In the genomic region with DNA sequence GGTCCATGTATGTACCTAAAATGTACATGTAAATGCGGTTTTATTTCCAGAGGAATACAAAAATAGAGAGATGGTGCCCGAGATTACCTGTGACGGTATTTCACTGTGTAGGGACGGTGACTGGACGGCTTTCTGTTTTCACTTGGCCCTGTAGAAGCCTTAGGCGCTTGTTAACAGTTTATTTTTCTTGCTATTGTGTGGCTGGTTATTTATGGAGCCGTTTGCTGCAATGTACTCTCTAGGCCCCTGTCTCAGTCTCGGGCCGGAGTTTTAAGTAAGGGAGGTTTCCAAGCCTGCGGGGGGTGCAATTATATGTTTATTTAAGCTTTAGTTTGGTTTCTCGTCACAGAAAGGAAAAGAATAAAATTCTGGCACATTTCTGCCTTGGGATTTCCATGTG, we compare ENCODE assay signal across 8 cellular contexts.
DNase-seq lines count a peak whose midpoint lies in the region; ATAC-seq and TF ChIP-seq lines count a peak whose summit lies in the region.

No MANE protein-coding gene starts in this region.

- CTCF ChIA-PET in activated naive CD4-positive, alpha-beta T cell treated with anti-CD3 and anti-CD28 coated beads, Interleukin-2, amount 10 ng/mL, durations not matched to agents 7 days and 5 days (lab: Charles Lee): interaction anchor here (0.6 to 1.4 kb wide), 3 partner anchors 13 to 197 kb away, joined by 3 to 4 read pairs (median 4); no protein-coding TSS in a partner anchor

- H3K4me2 ChIP-seq in OCI-LY3 (ENCODE audit: low read length): peak overlapping the region; percentile 79

- no peaks in the 10 kb centered on the region for H3K27me3 Mint-ChIP-seq in activated naive CD4-positive, alpha-beta T cell treated with anti-CD3 and anti-CD28 coated beads, Interleukin-2, amount 10 ng/mL, durations not matched to agents 7 days and 5 days
- no peaks in the 10 kb centered on the region for H3K27me3 Mint-ChIP-seq in nephron (ENCODE audit: low read depth)

- peak overlapping the region; percentile 84 for H3K27ac ChIP-seq in OCI-LY3 (ENCODE audit: low read length)

- H3K4me3 Mint-ChIP-seq in activated naive CD4-positive, alpha-beta T cell treated with anti-CD3 and anti-CD28 coated beads, Interleukin-2, amount 10 ng/mL, durations not matched to agents 7 days and 5 days: peak overlapping the region; percentile 86
- H3K4me3 Mint-ChIP-seq in nephron: peak overlapping the region; percentile 89 to 96 (median 95)

- H3K27me3 ChIP-seq in OCI-LY3 (ENCODE audit: low read depth, low read length): no peaks in the 10 kb centered on the region

- DNase-seq in activated naive CD4-positive, alpha-beta T cell treated with anti-CD3 and anti-CD28 coated beads, Interleukin-2, amount 10 ng/mL, durations not matched to agents 7 days and 5 days: no peak
- no peak for DNase-seq in activated naive CD4-positive, alpha-beta T cell treated with anti-CD3 and anti-CD28 coated beads, Interleukin-2, amount 50 U/mL, for 16 hours
- DNase-seq in epithelial cell of esophagus (ENCODE audit: low read depth) (no peak), GM19238 (ENCODE audit: insufficient read length, low spot score) (no peak), NCI-H1694 (lab: John Stamatoyannopoulos, UW) (no peak)

- peak overlapping the region; percentile 86 for H3K4me3 ChIP-seq in OCI-LY3 (ENCODE audit: low read length)
- H3K4me3 ChIP-seq in epithelial cell of esophagus (ENCODE audit: low read length): peak overlapping the region; percentile 56

- no peaks in the 10 kb centered on the region for H4K20me1 ChIP-seq in OCI-LY3 (ENCODE audit: insufficient read depth, low read length)

- H3K9me3 Mint-ChIP-seq in activated naive CD4-positive, alpha-beta T cell treated with anti-CD3 and anti-CD28 coated beads, Interleukin-2, amount 10 ng/mL, durations not matched to agents 7 days and 5 days: no peaks in the 10 kb centered on the region
- H3K9me3 Mint-ChIP-seq in nephron: no peaks in the 10 kb centered on the region

- H3K4me1 ChIP-seq in OCI-LY3 (ENCODE audit: low read length): peaks cover 14% of the 10 kb centered on the region

- ATAC-seq in HG02642 (IDR thresholded peaks at IDR 0.05; ENCODE audit: poor library complexity, unreplicated experiment): peak; percentile 19

- peak overlapping the region; percentile 81 for H2AFZ ChIP-seq in OCI-LY3 (ENCODE audit: low read depth, low read length)

- peaks cover 40% of the 10 kb centered on the region for H3K4me1 Mint-ChIP-seq in activated naive CD4-positive, alpha-beta T cell treated with anti-CD3 and anti-CD28 coated beads, Interleukin-2, amount 10 ng/mL, durations not matched to agents 7 days and 5 days
- H3K4me1 Mint-ChIP-seq in nephron: peaks cover 19% of the 10 kb centered on the region

- H3K36me3 Mint-ChIP-seq in activated naive CD4-positive, alpha-beta T cell treated with anti-CD3 and anti-CD28 coated beads, Interleukin-2, amount 10 ng/mL, durations not matched to agents 7 days and 5 days: peaks cover 8% of the 10 kb centered on the region
- H3K36me3 Mint-ChIP-seq in nephron (ENCODE audit: low read depth): peaks cover 11% of the 10 kb centered on the region

- no peaks in the 10 kb centered on the region for H3K36me3 ChIP-seq in OCI-LY3 (replicated peaks; ENCODE audit: low read depth, low read length)

- H3K79me2 ChIP-seq in OCI-LY3 (ENCODE audit: low read length): peaks cover 35% of the 10 kb centered on the region

- H3K27ac Mint-ChIP-seq in activated naive CD4-positive, alpha-beta T cell treated with anti-CD3 and anti-CD28 coated beads, Interleukin-2, amount 10 ng/mL, durations not matched to agents 7 days and 5 days: peak overlapping the region; percentile 96
- peak overlapping the region; percentile 97 to 99 (median 99) for H3K27ac Mint-ChIP-seq in nephron

- no peak for TF ChIP-seq CTCF in OCI-LY3 (IDR thresholded peaks at IDR 0.05; ENCODE audit: low read depth, low read length)
- no peak for TF ChIP-seq CTCF in epithelial cell of esophagus (IDR thresholded peaks at IDR 0.05; ENCODE audit: insufficient read depth, low read depth, low read length, missing control alignments)
- no peak for TF ChIP-seq CTCF in nephron (IDR thresholded peaks at IDR 0.05; ENCODE audit: unreplicated experiment in 3 of 3)

- peak overlapping the region; percentile 82 for H3K9ac ChIP-seq in OCI-LY3 (ENCODE audit: low read length)

- H3K9me3 ChIP-seq in OCI-LY3 (ENCODE audit: insufficient read depth, low read length): no peaks in the 10 kb centered on the region
